ENCODE assay signal across 10 cellular contexts in the genomic region with DNA sequence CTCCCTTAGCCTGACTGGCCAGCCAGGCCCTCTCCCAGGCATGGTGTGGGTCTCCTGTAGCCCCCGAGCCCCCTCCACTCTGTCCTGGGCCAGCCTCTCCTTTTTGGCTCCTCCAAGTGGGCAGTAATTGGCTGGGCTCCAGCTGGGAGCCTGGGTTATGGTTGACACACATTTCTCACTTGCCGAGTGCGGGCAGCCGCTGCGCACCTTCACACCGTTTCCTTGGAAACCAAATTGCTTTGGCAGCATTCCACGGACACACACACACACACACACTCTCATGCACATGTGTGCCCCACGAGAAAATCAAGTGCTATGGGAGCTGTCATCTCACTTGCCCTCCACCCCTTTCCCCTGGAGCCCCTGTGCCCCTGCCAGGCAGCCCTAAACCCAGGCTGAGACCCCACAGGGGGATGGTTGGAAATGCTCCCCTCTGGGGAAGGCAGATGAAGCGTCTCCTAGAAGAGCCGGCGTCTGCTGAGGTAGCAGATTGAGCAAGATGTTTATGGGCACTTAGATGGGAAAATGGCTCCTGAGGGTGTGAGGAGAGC.
DNase-seq lines count a peak whose midpoint lies in the region; ATAC-seq and TF ChIP-seq lines count a peak whose summit lies in the region.
"Had no signal": no experiment of that assay in that cellular context is flagged by ENCODE, and none has a peak within 500 bp of the region (broad histone marks: within the 10 kb centered on the region; RNA-seq: fewer than 3 reads in every experiment).

No MANE protein-coding gene starts in this region.

- peak; percentile 9 to 48 (median 27) for ATAC-seq in psoas muscle
- no peak for ATAC-seq in GM18502 (IDR thresholded peaks at IDR 0.05; ENCODE audit: poor library complexity, unreplicated experiment)

- H3K27ac ChIP-seq in fibroblast of lung (ENCODE audit: insufficient read depth, low read length) = no peak overlapping the region
- H3K27ac ChIP-seq in psoas muscle = no peak overlapping the region

- 17 to 30% (median 19%) methylated on average over 11 of the region's 11 CpGs for WGBS in psoas muscle, 3 donors

- H3K4me3 ChIP-seq in fibroblast of lung (replicated peaks in 1 of 4; ENCODE audit: control extremely low read depth in 1 of 4, insufficient read depth in 1 of 4, low read depth in 3 of 4, low read length in 4 of 4) (no peak overlapping the region), psoas muscle (peak overlapping the region; percentile 47)

- TF ChIP-seq CTCF in fibroblast of lung (conservative IDR thresholded peaks at IDR 0.05 in 1 of 2, IDR thresholded peaks at IDR 0.05 in 1 of 2; ENCODE audit: low read depth in 1 of 2, low read length in 2 of 2) = no peak
- TF ChIP-seq CTCF in psoas muscle (IDR thresholded peaks at IDR 0.05) = no peak

- intact Hi-C loops in psoas muscle (cut with DNase I) = loop anchor here in 1 of 2 donors (5.0 kb wide), 1 partner anchor 41 kb away; no protein-coding TSS in a partner anchor

- H3K4me2 ChIP-seq in fibroblast of lung (ENCODE audit: extremely low read depth, insufficient read depth, low read length) = no peak overlapping the region

- H3K4me1 ChIP-seq in fibroblast of lung (ENCODE audit: control insufficient read depth, extremely low read depth, insufficient read depth, low read length) = no peaks in the 10 kb centered on the region
- H3K4me1 ChIP-seq in psoas muscle = peaks cover 12% of the 10 kb centered on the region

- no peak overlapping the region for H2AFZ ChIP-seq in fibroblast of lung (ENCODE audit: low read length)

- H4K20me1 ChIP-seq in fibroblast of lung (ENCODE audit: control insufficient read depth, extremely low read depth, insufficient read depth, low read length) = no peaks in the 10 kb centered on the region

- H3K36me3 ChIP-seq in fibroblast of lung (ENCODE audit: control insufficient read depth, insufficient read depth, low read length) (no peaks in the 10 kb centered on the region), psoas muscle (ENCODE audit: insufficient read depth in 1 of 2, low read depth in 1 of 2) (no peaks in the 10 kb centered on the region)

- DNase-seq in HK-2 (ENCODE audit: unreplicated experiment) = peak; percentile 36
- peak; percentile 88 for DNase-seq in NCI-H524 treated with DMSO at 0.1 percent for 48 hours (lab: John Stamatoyannopoulos, UW)
- peak; percentile 22 to 43 for DNase-seq in fibroblast of lung (ENCODE audit: low read depth in 2 of 2)
- peak; percentile 30 to 61 for DNase-seq in psoas muscle
- DNase-seq in stimulated activated CD4-positive, alpha-beta T cell treated with anti-CD3 and anti-CD28 coated beads, Interleukin-2, amount 100 ng/mL, for 48 hours = no peak
- no peak for DNase-seq in GM19238 (ENCODE audit: insufficient read length, low spot score)
- no peak for DNase-seq in activated effector memory CD4-positive, alpha-beta T cell treated with anti-CD3 and anti-CD28 coated beads, Interleukin-2, amount 50 U/mL, for 16 hours
- DNase-seq: amniotic stem cell; stimulated activated CD4-positive, alpha-beta T cell treated with anti-CD3 and anti-CD28 coated beads, Interleukin-4, amount 100 ng/mL, for 1 hour had no signal

- H3K9me3 ChIP-seq in fibroblast of lung (ENCODE audit: control insufficient read depth, insufficient read depth, low read depth, low read length) (no peaks in the 10 kb centered on the region), psoas muscle (no peaks in the 10 kb centered on the region)

- H3K79me2 ChIP-seq in fibroblast of lung (ENCODE audit: control insufficient read depth, insufficient read depth, low read length) = no peaks in the 10 kb centered on the region

- H3K27me3 ChIP-seq in fibroblast of lung (ENCODE audit: control insufficient read depth, insufficient read depth, low read length) = peaks cover 2% of the 10 kb centered on the region
- no peaks in the 10 kb centered on the region for H3K27me3 ChIP-seq in psoas muscle (ENCODE audit: insufficient read depth in 3 of 3, low read length in 2 of 3)

- no peak overlapping the region for H3K9ac ChIP-seq in fibroblast of lung (ENCODE audit: insufficient read depth, low read length)

Comparison
In these comparisons a context has a peak if more than half of its experiments do, and no peak if none do; other contexts are left out.
1. DNase-seq: peak in HK-2 (single experiment), NCI-H524 treated with DMSO at 0.1 percent for 48 hours (single experiment), fibroblast of lung (2 of 2) and psoas muscle (2 of 2); none in stimulated activated CD4-positive, alpha-beta T cell treated with anti-CD3 and anti-CD28 coated beads, Interleukin-2, amount 100 ng/mL, for 48 hours (0 of 2), GM19238 (single experiment) and activated effector memory CD4-positive, alpha-beta T cell treated with anti-CD3 and anti-CD28 coated beads, Interleukin-2, amount 50 U/mL, for 16 hours (single experiment).